In the genomic region with DNA sequence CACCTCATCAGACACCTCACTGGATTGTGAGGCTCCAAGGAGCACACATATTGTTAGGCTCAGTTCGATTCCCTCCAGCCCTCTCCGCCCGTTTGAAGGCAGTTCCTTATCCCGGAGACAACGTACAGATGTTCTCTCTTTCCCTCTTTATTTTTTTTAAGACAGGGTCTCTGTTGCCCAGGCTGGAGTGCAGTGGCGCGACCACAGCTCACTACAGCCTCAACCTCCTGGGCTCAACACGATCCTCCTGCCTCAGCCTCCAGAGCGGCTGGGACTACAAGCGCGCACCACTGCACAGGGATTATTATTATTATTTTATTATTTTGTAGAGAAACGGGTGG, we compare ENCODE assay signal across 8 cellular contexts. TPM values are rescaled to one million over a fixed set of nuclear protein-coding genes. Genes with fewer than 3 reads are reported as not detected.
DNase-seq lines count a peak whose midpoint lies in the region; ATAC-seq and TF ChIP-seq lines count a peak whose summit lies in the region.

No MANE protein-coding gene starts in this region.

- CTCF ChIA-PET in activated CD4-positive, alpha-beta T cell treated with anti-CD3 and anti-CD28 coated beads, Interleukin-2, amount 10 ng/mL, durations not matched to agents 7 days and 5 days (lab: Charles Lee) = interaction anchor here (1.0 to 5.0 kb wide), 7 partner anchors 9 to 27 kb away, joined by 3 to 29 read pairs (median 9); a partner anchor contains a TSS

- H3K27me3 Mint-ChIP-seq in activated CD4-positive, alpha-beta T cell treated with anti-CD3 and anti-CD28 coated beads, Interleukin-2, amount 10 ng/mL, durations not matched to agents 7 days and 5 days = no peaks in the 10 kb centered on the region
- H3K27me3 Mint-ChIP-seq in activated T-helper 2 cell treated with anti-CD3 and anti-CD28 coated beads, Interferon-gamma antibody, Interleukin-2, Interleukin-4, amounts not matched to agents 10 μg/mL and 5 μg/mL and 100 μg/mL, durations not matched to agents 14 hours and 24 hours and 36 hours (ENCODE audit: low read depth) = peaks cover 3% of the 10 kb centered on the region

- H3K4me3 Mint-ChIP-seq in activated CD4-positive, alpha-beta T cell treated with anti-CD3 and anti-CD28 coated beads, Interleukin-2, amount 10 ng/mL, durations not matched to agents 7 days and 5 days = peak overlapping the region; percentile 97
- peak overlapping the region; percentile 99 for H3K4me3 Mint-ChIP-seq in activated T-helper 2 cell treated with anti-CD3 and anti-CD28 coated beads, Interferon-gamma antibody, Interleukin-2, Interleukin-4, amounts not matched to agents 10 μg/mL and 5 μg/mL and 100 μg/mL, durations not matched to agents 14 hours and 24 hours and 36 hours (ENCODE audit: low read depth)

- no peak for DNase-seq in activated CD4-positive, alpha-beta T cell treated with anti-CD3 and anti-CD28 coated beads, Interleukin-2, amount 10 ng/mL, durations not matched to agents 7 days and 5 days
- no peak for DNase-seq in activated CD4-positive, alpha-beta T cell treated with anti-CD3 and anti-CD28 coated beads, Interleukin-2, amount 50 U/mL, for 4 hours
- no peak for DNase-seq in activated T-helper 2 cell treated with anti-CD3 and anti-CD28 coated beads, Interferon-gamma antibody, Interleukin-2, Interleukin-4, amounts not matched to agents 10 μg/mL and 5 μg/mL and 100 μg/mL, durations not matched to agents 14 hours and 24 hours and 36 hours (ENCODE audit: low spot score)
- DNase-seq in kidney epithelial cell (ENCODE audit: low read depth) (no peak), testis (no peak), SIG-M5 (lab: John Stamatoyannopoulos, UW) (no peak)

- H3K9me3 Mint-ChIP-seq in activated CD4-positive, alpha-beta T cell treated with anti-CD3 and anti-CD28 coated beads, Interleukin-2, amount 10 ng/mL, durations not matched to agents 7 days and 5 days = no peaks in the 10 kb centered on the region
- H3K9me3 Mint-ChIP-seq in activated T-helper 2 cell treated with anti-CD3 and anti-CD28 coated beads, Interferon-gamma antibody, Interleukin-2, Interleukin-4, amounts not matched to agents 10 μg/mL and 5 μg/mL and 100 μg/mL, durations not matched to agents 14 hours and 24 hours and 36 hours = no peaks in the 10 kb centered on the region

- 27 to 35% methylated on average over 12 of the region's 12 CpGs for WGBS in testis, 2 donors

- no peaks in the 10 kb centered on the region for H3K4me1 ChIP-seq in testis

- peak overlapping the region; percentile 93 for H3K27ac Mint-ChIP-seq in activated CD4-positive, alpha-beta T cell treated with anti-CD3 and anti-CD28 coated beads, Interleukin-2, amount 10 ng/mL, durations not matched to agents 7 days and 5 days
- H3K27ac Mint-ChIP-seq in activated T-helper 2 cell treated with anti-CD3 and anti-CD28 coated beads, Interferon-gamma antibody, Interleukin-2, Interleukin-4, amounts not matched to agents 10 μg/mL and 5 μg/mL and 100 μg/mL, durations not matched to agents 14 hours and 24 hours and 36 hours = peak overlapping the region; percentile 82

- POLR2A ChIA-PET in activated CD4-positive, alpha-beta T cell treated with anti-CD3 and anti-CD28 coated beads, Interleukin-2, amount 10 ng/mL, durations not matched to agents 7 days and 5 days (lab: Charles Lee) = interaction anchor here (1.2 to 2.0 kb wide), 3 partner anchors 9 to 191 kb away, joined by 3 to 11 read pairs (median 6); a partner anchor contains a TSS

- no peak for TF ChIP-seq POLR2A in testis (IDR thresholded peaks at IDR 0.05)

- H3K4me3 ChIP-seq in kidney epithelial cell (ENCODE audit: low read depth, low read length) (peak overlapping the region; percentile 50), testis (peak overlapping the region; percentile 61 to 73)

- intact Hi-C loops in activated T-helper 2 cell treated with anti-CD3 and anti-CD28 coated beads, Interferon-gamma antibody, Interleukin-2, Interleukin-4, amounts not matched to agents 10 μg/mL and 5 μg/mL and 100 μg/mL, durations not matched to agents 14 hours and 24 hours and 36 hours (cut with micrococcal nuclease) = loop anchor here (2.0 kb wide), 3 partner anchors 46 to 192 kb away; a partner anchor contains a TSS
- intact Hi-C loops in testis (cut with DNase I; ENCODE audit: low total_unique reads) = no loop called here

- H3K36me3 Mint-ChIP-seq in activated CD4-positive, alpha-beta T cell treated with anti-CD3 and anti-CD28 coated beads, Interleukin-2, amount 10 ng/mL, durations not matched to agents 7 days and 5 days (ENCODE audit: low read depth) = peaks cover 22% of the 10 kb centered on the region
- H3K36me3 Mint-ChIP-seq in activated T-helper 2 cell treated with anti-CD3 and anti-CD28 coated beads, Interferon-gamma antibody, Interleukin-2, Interleukin-4, amounts not matched to agents 10 μg/mL and 5 μg/mL and 100 μg/mL, durations not matched to agents 14 hours and 24 hours and 36 hours (ENCODE audit: low read depth) = peaks cover 21% of the 10 kb centered on the region

- ATAC-seq in GM18873 (IDR thresholded peaks at IDR 0.05; ENCODE audit: low FRiP score, unreplicated experiment) = no peak
- no peak for ATAC-seq in GM19455 (IDR thresholded peaks at IDR 0.05; ENCODE audit: unreplicated experiment)

- H3K9me3 ChIP-seq in testis = no peaks in the 10 kb centered on the region

- peaks cover 30% of the 10 kb centered on the region for H3K4me1 Mint-ChIP-seq in activated CD4-positive, alpha-beta T cell treated with anti-CD3 and anti-CD28 coated beads, Interleukin-2, amount 10 ng/mL, durations not matched to agents 7 days and 5 days
- H3K4me1 Mint-ChIP-seq in activated T-helper 2 cell treated with anti-CD3 and anti-CD28 coated beads, Interferon-gamma antibody, Interleukin-2, Interleukin-4, amounts not matched to agents 10 μg/mL and 5 μg/mL and 100 μg/mL, durations not matched to agents 14 hours and 24 hours and 36 hours (ENCODE audit: low read depth) = peaks cover 13% of the 10 kb centered on the region

- H3K27ac ChIP-seq in testis = peak overlapping the region; percentile 35 to 36

- no peaks in the 10 kb centered on the region for H3K36me3 ChIP-seq in kidney epithelial cell (ENCODE audit: control insufficient read depth, insufficient read depth, low read length)
- no peaks in the 10 kb centered on the region for H3K36me3 ChIP-seq in testis (ENCODE audit: low read depth, missing control alignments)

- H3K27me3 ChIP-seq in kidney epithelial cell (ENCODE audit: control insufficient read depth, insufficient read depth, low read length) (no peaks in the 10 kb centered on the region), testis (no peaks in the 10 kb centered on the region)

- TF ChIP-seq CTCF in kidney epithelial cell (IDR thresholded peaks at IDR 0.05; ENCODE audit: insufficient read depth, low read length, poor library complexity, severe bottlenecking) (no peak), testis (IDR thresholded peaks at IDR 0.05) (no peak)

RNA-seq across cellular contexts. Expression of a gene that starts 0.7 kb away (rescaled TPM):
- 100 to 1,000 TPM; 111 to 115 TPM for total RNA-seq in activated CD4-positive, alpha-beta T cell treated with anti-CD3 and anti-CD28 coated beads, Interleukin-2, amount 10 ng/mL, durations not matched to agents 7 days and 5 days
- 58.3 and 59.3 TPM in 2 replicates for total RNA-seq in activated T-helper 2 cell treated with anti-CD3 and anti-CD28 coated beads, Interferon-gamma antibody, Interleukin-2, Interleukin-4, amounts not matched to agents 10 μg/mL and 5 μg/mL and 100 μg/mL, durations not matched to agents 14 hours and 24 hours and 36 hours
- total RNA-seq in kidney epithelial cell (4.8 and 10.3 TPM in 2 replicates), testis (10 to 100 TPM; 22.8 to 36.1 TPM)
- polyA plus RNA-seq in testis (ENCODE audit: insufficient read depth, low read depth, low replicate concordance) = 61.7 TPM

RNA-seq across cellular contexts. Expression of a gene that starts 14.7 kb away (rescaled TPM):
- total RNA-seq in activated CD4-positive, alpha-beta T cell treated with anti-CD3 and anti-CD28 coated beads, Interleukin-2, amount 10 ng/mL, durations not matched to agents 7 days and 5 days = not detected
- total RNA-seq in activated T-helper 2 cell treated with anti-CD3 and anti-CD28 coated beads, Interferon-gamma antibody, Interleukin-2, Interleukin-4, amounts not matched to agents 10 μg/mL and 5 μg/mL and 100 μg/mL, durations not matched to agents 14 hours and 24 hours and 36 hours = not detected in 2 replicates
- total RNA-seq in kidney epithelial cell = not detected in 2 replicates
- total RNA-seq in testis = 1 to 10 TPM; 3.3 to 5.5 TPM
- polyA plus RNA-seq in testis (ENCODE audit: insufficient read depth, low read depth, low replicate concordance) = 2.9 TPM

RNA-seq across cellular contexts. Expression of a gene that starts 24.4 kb away (rescaled TPM):
- not detected for total RNA-seq in activated CD4-positive, alpha-beta T cell treated with anti-CD3 and anti-CD28 coated beads, Interleukin-2, amount 10 ng/mL, durations not matched to agents 7 days and 5 days
- total RNA-seq in activated T-helper 2 cell treated with anti-CD3 and anti-CD28 coated beads, Interferon-gamma antibody, Interleukin-2, Interleukin-4, amounts not matched to agents 10 μg/mL and 5 μg/mL and 100 μg/mL, durations not matched to agents 14 hours and 24 hours and 36 hours = 0.09 TPM in 1 of 2 replicates, not detected in the other
- total RNA-seq in kidney epithelial cell (1.2 and 1.6 TPM in 2 replicates), testis (1 to 10 TPM in 1 of 2 donors, under 1 TPM in 1; 0.87 to 1.1 TPM)
- polyA plus RNA-seq in testis (ENCODE audit: insufficient read depth, low read depth, low replicate concordance) = 3.5 TPM

RNA-seq across cellular contexts. Expression of a gene that starts 27.4 kb away (rescaled TPM):
- total RNA-seq in activated CD4-positive, alpha-beta T cell treated with anti-CD3 and anti-CD28 coated beads, Interleukin-2, amount 10 ng/mL, durations not matched to agents 7 days and 5 days = not detected
- total RNA-seq in activated T-helper 2 cell treated with anti-CD3 and anti-CD28 coated beads, Interferon-gamma antibody, Interleukin-2, Interleukin-4, amounts not matched to agents 10 μg/mL and 5 μg/mL and 100 μg/mL, durations not matched to agents 14 hours and 24 hours and 36 hours = not detected in 2 replicates
- total RNA-seq in kidney epithelial cell (0.21 and 0.41 TPM in 2 replicates), testis (10 to 100 TPM; 36.5 to 50.0 TPM)
- 112 TPM for polyA plus RNA-seq in testis (ENCODE audit: insufficient read depth, low read depth, low replicate concordance)

RNA-seq across cellular contexts. Expression of a gene that starts 44.9 kb away (rescaled TPM):
- total RNA-seq in activated CD4-positive, alpha-beta T cell treated with anti-CD3 and anti-CD28 coated beads, Interleukin-2, amount 10 ng/mL, durations not matched to agents 7 days and 5 days = 10 to 100 TPM; 12.8 to 20.3 TPM
- 17.9 and 19.3 TPM in 2 replicates for total RNA-seq in activated T-helper 2 cell treated with anti-CD3 and anti-CD28 coated beads, Interferon-gamma antibody, Interleukin-2, Interleukin-4, amounts not matched to agents 10 μg/mL and 5 μg/mL and 100 μg/mL, durations not matched to agents 14 hours and 24 hours and 36 hours
- total RNA-seq in kidney epithelial cell (8.8 and 18.2 TPM in 2 replicates), testis (10 to 100 TPM; 47.1 to 65.0 TPM)
- 67.5 TPM for polyA plus RNA-seq in testis (ENCODE audit: insufficient read depth, low read depth, low replicate concordance)
